Comparison of ENCODE assay signal across 17 cellular contexts in the genomic region with DNA sequence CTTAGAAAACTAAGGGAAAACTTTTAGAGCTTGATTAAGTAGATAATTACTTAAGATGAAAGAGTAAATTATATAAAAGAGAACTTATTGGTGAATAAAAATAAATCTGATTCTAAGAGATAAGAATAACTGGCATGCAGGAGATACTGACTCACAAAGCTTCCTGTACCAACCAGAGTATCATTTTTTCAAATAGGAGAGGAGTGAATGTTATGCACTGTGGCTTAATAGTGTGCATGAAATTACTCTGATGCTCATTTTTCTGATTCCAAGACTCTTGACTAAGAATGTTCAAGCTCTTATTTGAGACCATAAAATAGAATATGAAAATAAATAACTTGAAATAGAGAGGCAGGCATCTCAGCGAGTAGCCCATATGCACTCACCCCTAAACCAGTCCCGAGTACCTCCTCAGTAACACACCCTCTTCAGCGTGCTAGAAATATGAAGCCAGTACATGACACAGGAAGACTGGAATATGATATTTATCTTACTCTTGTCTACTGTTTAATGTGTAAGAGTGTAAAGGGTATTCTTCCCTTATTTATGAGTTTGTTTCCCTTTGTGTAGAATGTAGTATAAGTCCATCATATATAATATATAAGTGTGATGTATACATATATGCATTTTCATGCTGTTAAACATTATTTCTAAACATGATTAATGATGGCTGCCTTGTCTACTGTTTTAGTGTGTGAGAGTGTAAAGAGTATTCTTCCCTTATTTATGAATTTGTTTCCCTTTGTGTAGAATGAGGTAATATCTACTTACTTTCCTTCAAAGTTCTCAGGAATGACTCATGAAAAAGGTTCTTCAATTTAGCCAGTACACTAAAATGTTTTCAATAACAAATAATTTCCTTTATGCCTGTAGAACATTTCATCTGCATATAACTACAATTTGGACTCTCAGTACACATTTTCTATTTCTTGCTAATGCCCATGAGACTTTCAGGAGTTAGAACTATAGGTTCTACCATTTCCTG.
DNase-seq lines count a peak whose midpoint lies in the region; ATAC-seq, FAIRE-seq and TF ChIP-seq lines count a peak whose summit lies in the region.
"Had no signal": no experiment of that assay in that cellular context is flagged by ENCODE, and none has a peak within 500 bp of the region (broad histone marks: within the 10 kb centered on the region; RNA-seq: fewer than 3 reads in every experiment).

No MANE protein-coding gene starts in this region.

- no peak for FAIRE-seq in bronchial epithelial cell (lab: Jason Lieb, UNC)

- DNase-seq in DMS53 (lab: John Stamatoyannopoulos, UW) (peak; percentile 49), LHCN-M2 (ENCODE audit: low read depth) (peak; percentile 26), bronchial epithelial cell (ENCODE audit: low read depth) (peak; percentile 56), lung microvascular endothelial cell (ENCODE audit: low read depth in 2 of 2) (peak; percentile 27 to 78), NCI-H345 (lab: John Stamatoyannopoulos, UW) (no peak)
- DNase-seq: activated naive CD4-positive, alpha-beta T cell treated with anti-CD3 and anti-CD28 coated beads, Interleukin-2, amount 10 ng/mL, durations not matched to agents 7 days and 5 days; activated T-cell treated with anti-CD3 and anti-CD28 coated beads, Interleukin-2, amount 50 U/mL, for 4 hours; CD4-positive, CD25-positive, alpha-beta regulatory T cell; cortex of kidney; left colon; NCI-H1417; NCI-H2227 treated with DMSO at 0.1 percent for 48 hours; RPMI8226; uterus had no signal

- no peaks in the 10 kb centered on the region for H3K36me3 ChIP-seq in bronchial epithelial cell (ENCODE audit: control insufficient read depth, insufficient read depth, low read length)
- H3K36me3 ChIP-seq: uterus had no signal

- no peak for ATAC-seq in HG02981 (IDR thresholded peaks at IDR 0.05; ENCODE audit: unreplicated experiment)
- ATAC-seq in HG03469 (IDR thresholded peaks at IDR 0.05; ENCODE audit: unreplicated experiment), result no peak
- ATAC-seq in GM21576 (IDR thresholded peaks at IDR 0.05; ENCODE audit: unreplicated experiment), result no peak
- ATAC-seq: activated T-cell treated with anti-CD3 and anti-CD28 coated beads, Interleukin-2, amount 50 U/mL, for 4 hours; left colon had no signal

- no peak overlapping the region for H3K4me3 ChIP-seq in bronchial epithelial cell (ENCODE audit: low read depth, low read length)
- H3K4me3 ChIP-seq: uterus had no signal

- no peaks in the 10 kb centered on the region for H3K27me3 ChIP-seq in bronchial epithelial cell (ENCODE audit: control insufficient read depth, insufficient read depth, low read length)
- H3K27me3 ChIP-seq: uterus had no signal

- TF ChIP-seq CTCF in bronchial epithelial cell (IDR thresholded peaks at IDR 0.05; ENCODE audit: insufficient read depth, low read length, severe bottlenecking), result no peak
